In the genomic region with DNA sequence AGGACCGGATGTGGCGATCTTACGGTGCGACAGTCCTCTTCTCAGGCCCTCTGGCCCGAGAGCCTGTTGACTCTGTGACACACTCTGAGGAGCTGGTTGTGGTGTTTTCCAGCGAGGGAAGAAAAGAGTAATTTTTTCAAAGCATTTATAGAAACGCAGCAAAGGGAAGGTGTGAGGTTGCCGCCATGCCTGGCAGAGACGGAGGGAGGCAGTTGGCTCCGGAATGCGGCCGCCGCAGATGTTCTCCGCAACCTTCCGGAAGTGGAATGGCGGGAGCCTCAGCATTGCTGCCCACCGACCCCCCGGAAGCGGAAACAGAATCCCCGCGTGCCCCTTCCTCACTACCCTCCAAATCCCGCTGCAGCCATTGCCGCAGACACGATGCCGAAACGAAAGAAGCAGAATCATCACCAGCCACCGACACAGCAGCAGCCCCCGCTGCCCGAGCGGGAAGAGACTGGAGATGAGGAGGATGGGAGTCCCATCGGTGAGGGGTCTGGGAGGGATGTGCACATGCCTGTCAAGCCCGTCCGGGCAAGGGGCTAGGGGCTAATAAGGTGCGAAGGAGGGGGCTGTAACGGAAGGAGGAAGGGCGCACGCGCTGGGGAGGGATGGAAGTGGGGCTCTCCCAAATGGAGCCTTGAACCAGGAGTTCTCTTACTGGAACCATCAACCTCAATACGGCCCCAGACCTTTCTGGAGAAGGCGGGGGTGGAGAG, we compare ENCODE assay signal across 8 cellular contexts. TPM values are rescaled to one million over a fixed set of nuclear protein-coding genes. Genes with fewer than 3 reads are reported as not detected.
A peak's percentile ranks its signal among the peaks of the same experiment; 100 is the strongest.
DNase-seq lines count a peak whose midpoint lies in the region; ATAC-seq, FAIRE-seq and TF ChIP-seq lines count a peak whose summit lies in the region.

A gene with protein sequence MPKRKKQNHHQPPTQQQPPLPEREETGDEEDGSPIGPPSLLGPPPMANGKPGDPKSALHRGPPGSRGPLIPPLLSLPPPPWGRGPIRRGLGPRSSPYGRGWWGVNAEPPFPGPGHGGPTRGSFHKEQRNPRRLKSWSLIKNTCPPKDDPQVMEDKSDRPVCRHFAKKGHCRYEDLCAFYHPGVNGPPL (plus strand): TSS at position 332 of the 719 bp plus-strand sequence. CDS start 50 bp downstream, at position 382.

- TF ChIP-seq EP300 in SK-N-SH (IDR thresholded peaks at IDR 0.05; ENCODE audit: borderline replicate concordance in 1 of 2, low read depth in 1 of 2, low read length in 1 of 2) = peak in 1 of 2 experiments; percentile 13; a peak in 1 of 4 replicates

- H3K4me1 ChIP-seq in SK-N-SH (ENCODE audit: control insufficient read depth in 1 of 2, insufficient read depth in 2 of 2, low read depth in 1 of 2, low read length in 1 of 2) (peaks cover 15 to 17% of the 10 kb centered on the region in 2 experiments), pancreas (peaks cover 4 to 11% (median 6%) of the 10 kb centered on the region in 3 donors)

- H3K9me3 Mint-ChIP-seq in activated naive CD4-positive, alpha-beta T cell treated with anti-CD3 and anti-CD28 coated beads, Interleukin-2, amount 50 U/mL, for 24 hours = no peaks in the 10 kb centered on the region
- H3K9me3 Mint-ChIP-seq in type B pancreatic cell = no peaks in the 10 kb centered on the region

- H3K4me3 ChIP-seq in HFF-Myc (replicated peaks; ENCODE audit: low read depth, low read length) (peak within 1 kb of the TSS; percentile 96), SK-N-SH (ENCODE audit: low read depth in 2 of 2, low read length in 1 of 2) (peak within 1 kb of the TSS; percentile 93 to 99), pancreas (peak within 1 kb of the TSS; percentile 83 to 97 (median 96))

- TF ChIP-seq CTCF in GM10248 (IDR thresholded peaks at IDR 0.05; ENCODE audit: control extremely low read depth, extremely low read depth, low read depth, missing control alignments) (no peak), HFF-Myc (IDR thresholded peaks at IDR 0.05; ENCODE audit: low read depth, low read length, missing control alignments) (no peak), SK-N-SH (IDR thresholded peaks at IDR 0.05) (no peak), pancreas (IDR thresholded peaks at IDR 0.05) (no peak), type B pancreatic cell (conservative IDR thresholded peaks at IDR 0.05) (no peak)

- peak within 1 kb of the TSS; percentile 100 for H3K27ac Mint-ChIP-seq in activated naive CD4-positive, alpha-beta T cell treated with anti-CD3 and anti-CD28 coated beads, Interleukin-2, amount 50 U/mL, for 24 hours
- H3K27ac Mint-ChIP-seq in type B pancreatic cell = peak within 1 kb of the TSS; percentile 99

- peaks cover 10% of the 10 kb centered on the region for H3F3A ChIP-seq in SK-N-SH (replicated peaks; ENCODE audit: insufficient read depth)

- peak within 1 kb of the TSS; percentile 90 to 99 for H3K27ac ChIP-seq in SK-N-SH (ENCODE audit: low read depth in 2 of 2, low read length in 1 of 2)
- peak within 1 kb of the TSS; percentile 95 to 97 (median 96) for H3K27ac ChIP-seq in pancreas

- peaks cover 41% of the 10 kb centered on the region for H3K79me2 ChIP-seq in SK-N-SH (ENCODE audit: insufficient read depth)

- no peak for TF ChIP-seq RAD21 in SK-N-SH (IDR thresholded peaks at IDR 0.05; ENCODE audit: low read length)

- peak within 1 kb of the TSS; percentile 95 for H3K4me2 ChIP-seq in SK-N-SH

- H3K9ac ChIP-seq in SK-N-SH = peak within 1 kb of the TSS; percentile 93

- H4K20me1 ChIP-seq in SK-N-SH (ENCODE audit: insufficient read depth) = no peaks in the 10 kb centered on the region

- peaks cover 32 to 41% of the 10 kb centered on the region in 2 experiments for H3K36me3 ChIP-seq in SK-N-SH (replicated peaks in 1 of 2; ENCODE audit: control insufficient read depth in 1 of 2, insufficient read depth in 2 of 2, low read length in 1 of 2)
- peaks cover 0 to 20% (median 4%) of the 10 kb centered on the region in 3 donors for H3K36me3 ChIP-seq in pancreas

- 2% methylated on average over 30 of the region's 40 CpGs for WGBS in SK-N-SH (ENCODE audit: low lambda C conversion rate)
- 0% methylated on average over 40 of the region's 40 CpGs for WGBS in pancreas, 2 donors

- intact Hi-C loops in head of caudate nucleus (cut with DNase I) = loop anchor here (2.0 kb wide), 1 partner anchor 14 kb away; a partner anchor contains a TSS
- intact Hi-C loops in pancreas (cut with DNase I) = no loop called here

- no peak for FAIRE-seq in pancreas (lab: Jason Lieb, UNC)

- H3K9me3 ChIP-seq in SK-N-SH = no peaks in the 10 kb centered on the region
- H3K9me3 ChIP-seq in pancreas = no peaks in the 10 kb centered on the region

- H3K9me2 ChIP-seq in SK-N-SH = no peaks in the 10 kb centered on the region

- no peaks in the 10 kb centered on the region for H3K27me3 ChIP-seq in SK-N-SH (ENCODE audit: insufficient read depth)
- H3K27me3 ChIP-seq in pancreas = no peaks in the 10 kb centered on the region

- peaks cover 10% of the 10 kb centered on the region for H3K36me3 Mint-ChIP-seq in activated naive CD4-positive, alpha-beta T cell treated with anti-CD3 and anti-CD28 coated beads, Interleukin-2, amount 50 U/mL, for 24 hours
- H3K36me3 Mint-ChIP-seq in type B pancreatic cell = peaks cover 15% of the 10 kb centered on the region

- peak within 1 kb of the TSS; percentile 100 for H3K4me3 Mint-ChIP-seq in activated naive CD4-positive, alpha-beta T cell treated with anti-CD3 and anti-CD28 coated beads, Interleukin-2, amount 50 U/mL, for 24 hours
- H3K4me3 Mint-ChIP-seq in type B pancreatic cell = peak within 1 kb of the TSS; percentile 99

- H2AFZ ChIP-seq in SK-N-SH (ENCODE audit: low read depth) = peak within 1 kb of the TSS; percentile 87

- DNase-seq in GM10248 (ENCODE audit: extremely low spot score) (peak; percentile 77), HFF-Myc (ENCODE audit: extremely low read depth, low read depth) (peak; percentile 77), NAMALWA (ENCODE audit: low spot score) (peak; percentile 94), SK-N-SH (peak; percentile 87), head of caudate nucleus (peak; percentile 82 to 96 (median 93)), pancreas (peak; percentile 74 to 87 (median 82)), type B pancreatic cell (ENCODE audit: extremely low spot score, unreplicated experiment) (peak; percentile 90)

- ATAC-seq in pancreas = peak; percentile 76 to 86 (median 80)

- CTCF ChIA-PET in GM10248 (lab: Yijun Ruan, JAX) = interaction anchor here (1.1 to 6.9 kb wide), 4 partner anchors 14 to 116 kb away, joined by 3 to 100 read pairs (median 4); a partner anchor contains a TSS
- CTCF ChIA-PET in SK-N-SH (lab: Yijun Ruan, JAX) = interaction anchor here (1.0 to 9.4 kb wide), 3 partner anchors 14 to 74 kb away, joined by 3 to 140 read pairs (median 17); no protein-coding TSS in a partner anchor

- peaks cover 46% of the 10 kb centered on the region for H3K4me1 Mint-ChIP-seq in activated naive CD4-positive, alpha-beta T cell treated with anti-CD3 and anti-CD28 coated beads, Interleukin-2, amount 50 U/mL, for 24 hours
- peaks cover 27% of the 10 kb centered on the region for H3K4me1 Mint-ChIP-seq in type B pancreatic cell (ENCODE audit: unreplicated experiment)

- H3K27me3 Mint-ChIP-seq in activated naive CD4-positive, alpha-beta T cell treated with anti-CD3 and anti-CD28 coated beads, Interleukin-2, amount 50 U/mL, for 24 hours = no peaks in the 10 kb centered on the region
- H3K27me3 Mint-ChIP-seq in type B pancreatic cell = no peaks in the 10 kb centered on the region

- POLR2A ChIA-PET in GM10248 (lab: Yijun Ruan, JAX) = interaction anchor here (0.6 to 1.7 kb wide), 9 partner anchors 12 to 160 kb away, joined by 3 to 7 read pairs (median 3); a partner anchor contains a TSS
- POLR2A ChIA-PET in SK-N-SH (lab: Yijun Ruan, JAX) = interaction anchor here (0.9 to 3.6 kb wide), 7 partner anchors 9 to 1277 kb away, joined by 3 to 22 read pairs (median 7); a partner anchor contains a TSS

TF ChIP-seq in SK-N-SH, 30 proteins besides CTCF, POLR2A, EP300 and RAD21 (continues in another document):
- TF ChIP-seq RFX5 (IDR thresholded peaks at IDR 0.05; ENCODE audit: low read length) = 0 out of 2 replicates have a peak, but pooled peaks have one; percentile 10
- TF ChIP-seq MXI1 (IDR thresholded peaks at IDR 0.05; ENCODE audit: low read depth, low read length) = peak; percentile 87
- peak; percentile 88 for TF ChIP-seq YY1 (IDR thresholded peaks at IDR 0.05; ENCODE audit: low read depth)
- peak; percentile 25; the same call in 1 of the 2 replicates for TF ChIP-seq TCF12 (IDR thresholded peaks at IDR 0.05)
- TF ChIP-seq GABPA (IDR thresholded peaks at IDR 0.05; ENCODE audit: low read depth) = peak; percentile 96
- peak; percentile 73 for TF ChIP-seq CHD2 (IDR thresholded peaks at IDR 0.05; ENCODE audit: low read length, partially characterized antibody)
- TF ChIP-seq TEAD4 (IDR thresholded peaks at IDR 0.05; ENCODE audit: borderline replicate concordance, insufficient read depth) = 0 out of 2 replicates have a peak, but pooled peaks have one; percentile 11
- peak; percentile 82 for TF ChIP-seq ELF1 (IDR thresholded peaks at IDR 0.05)
- TF ChIP-seq TAF1 (IDR thresholded peaks at IDR 0.05; ENCODE audit: borderline replicate concordance, low read depth, low read length) = peak; percentile 81
- TF ChIP-seq SMC3 (IDR thresholded peaks at IDR 0.05; ENCODE audit: low read depth, low read length) = no peak
- peak; percentile 31; the same call in 1 of the 2 replicates for TF ChIP-seq NRF1 (IDR thresholded peaks at IDR 0.05; ENCODE audit: low read depth, low read length)
- no peak for TF ChIP-seq NFIC (IDR thresholded peaks at IDR 0.05; ENCODE audit: borderline replicate concordance)
- TF ChIP-seq SIN3A (IDR thresholded peaks at IDR 0.05; ENCODE audit: borderline replicate concordance, low read depth, low read length) = peak; percentile 52; the same call in 1 of the 2 replicates
- TF ChIP-seq GATA2 (CRISPR knock-in tag; IDR thresholded peaks at IDR 0.05) = peak; percentile 35
- TF ChIP-seq, protein P1, sequence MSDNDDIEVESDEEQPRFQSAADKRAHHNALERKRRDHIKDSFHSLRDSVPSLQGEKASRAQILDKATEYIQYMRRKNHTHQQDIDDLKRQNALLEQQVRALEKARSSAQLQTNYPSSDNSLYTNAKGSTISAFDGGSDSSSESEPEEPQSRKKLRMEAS (IDR thresholded peaks at IDR 0.05; ENCODE audit: low read depth) = peak; percentile 99
- no peak for TF ChIP-seq FOXM1 (IDR thresholded peaks at IDR 0.05; ENCODE audit: low read depth)
- TF ChIP-seq FOSL2 (IDR thresholded peaks at IDR 0.05; ENCODE audit: borderline replicate concordance, low read depth) = no peak
- no peak for TF ChIP-seq EZH2phosphoT487 (IDR thresholded peaks at IDR 0.05; ENCODE audit: borderline replicate concordance, low read depth)
- peak; percentile 73 for TF ChIP-seq POLR2AphosphoS5 (IDR thresholded peaks at IDR 0.05; ENCODE audit: low read depth, low read length)
- TF ChIP-seq RXRA (IDR thresholded peaks at IDR 0.05; ENCODE audit: borderline replicate concordance, low read depth) = no peak

RNA-seq across cellular contexts. Expression of the gene that starts here (rescaled TPM):
- polyA plus RNA-seq in SK-N-SH (2012; rRNA removed) (21.2 and 26.0 TPM in 2 replicates), pancreas (1 to 10 TPM; 6.5 to 8.7 TPM)
- polyA plus RNA-seq in SK-N-SH (2012; cell fraction: cytosol; rRNA removed) = 18.2 and 20.1 TPM in 2 replicates
- 22.4 and 25.0 TPM in 2 replicates for polyA plus RNA-seq in SK-N-SH (2012; cell fraction: nucleus; rRNA removed)
- total RNA-seq in pancreas (1 to 10 TPM; 2.2 to 4.7 (median 3.1) TPM), type B pancreatic cell (ENCODE audit: low replicate concordance) (10.7 and 32.5 TPM in 2 replicates)

Comparison
In these comparisons a context has a peak if more than half of its experiments do, and no peak if none do; other contexts are left out.
1. Peak in every context shown above with its lines: DNase-seq, ATAC-seq, H3K4me3 ChIP-seq and H3K27ac ChIP-seq.